16 cellular contexts compared by ENCODE assay signal in the genomic region with DNA sequence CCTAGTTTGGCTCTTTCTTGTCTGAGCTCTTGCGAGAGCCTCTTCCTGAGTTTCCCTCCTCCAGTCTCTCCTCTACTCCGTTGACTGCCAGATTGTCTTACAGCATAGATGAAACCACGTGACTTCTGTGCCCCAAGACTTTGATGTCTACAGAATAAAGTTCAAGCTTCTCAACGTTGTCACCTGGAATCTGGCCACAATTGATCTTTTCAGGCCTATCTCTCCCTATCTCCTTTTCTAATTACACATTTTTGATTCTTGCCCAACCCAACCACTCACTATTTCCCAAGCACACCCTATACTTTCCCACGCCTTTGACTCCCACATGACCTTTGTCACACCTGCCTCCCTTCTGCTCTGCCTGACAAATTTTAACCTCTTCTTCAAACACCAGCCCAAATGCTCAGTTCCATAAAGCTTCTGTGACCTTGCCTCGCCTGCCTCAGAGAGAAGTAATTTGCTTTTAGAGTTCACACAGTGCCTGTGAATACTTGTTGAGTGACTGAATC. TPM values are rescaled to one million over a fixed set of nuclear protein-coding genes. Genes with fewer than 3 reads are reported as not detected.
DNase-seq lines count a peak whose midpoint lies in the region; ATAC-seq and TF ChIP-seq lines count a peak whose summit lies in the region.
"Had no signal": no experiment of that assay in that cellular context is flagged by ENCODE, and none has a peak within 500 bp of the region (broad histone marks: within the 10 kb centered on the region; RNA-seq: fewer than 3 reads in every experiment).

No MANE protein-coding gene starts in this region.

- no peak for TF ChIP-seq EP300 in transverse colon (IDR thresholded peaks at IDR 0.05; ENCODE audit: low read depth)
- TF ChIP-seq EP300 in stomach (IDR thresholded peaks at IDR 0.05): no peak

- intact Hi-C loops in transverse colon (cut with DNase I; ENCODE audit: low total_unique reads): no loop called here
- intact Hi-C loops in stomach (cut with DNase I; ENCODE audit: low total_unique reads): no loop called here

- H3K4me3 ChIP-seq in duodenal mucosa (ENCODE audit: low read depth in 1 of 2, low read length in 2 of 2) (peak overlapping the region; percentile 25 to 43), liver (ENCODE audit: low read depth in 1 of 3, low read length in 3 of 3) (no peak overlapping the region), transverse colon (no peak overlapping the region), stomach (no peak overlapping the region)
- H3K4me3 ChIP-seq: PC-9, SK-N-MC had no signal

- TF ChIP-seq POLR2A in transverse colon (IDR thresholded peaks at IDR 0.05): no peak
- no peak for TF ChIP-seq POLR2A in stomach (IDR thresholded peaks at IDR 0.05)

- H3K9ac ChIP-seq in duodenal mucosa (ENCODE audit: low read depth in 1 of 2, low read length in 2 of 2) (no peak overlapping the region), liver (ENCODE audit: low read depth in 1 of 2, low read length in 2 of 2) (no peak overlapping the region)

- H3K9me3 ChIP-seq in duodenal mucosa (ENCODE audit: control insufficient read depth in 1 of 2, low read length in 2 of 2) (no peaks in the 10 kb centered on the region), liver (ENCODE audit: control insufficient read depth in 4 of 4, low read length in 3 of 4) (no peaks in the 10 kb centered on the region), transverse colon (no peaks in the 10 kb centered on the region), stomach (no peaks in the 10 kb centered on the region)

- WGBS in liver: 32% methylated on average over 6 of the region's 6 CpGs
- 45 to 52% methylated on average over 6 of the region's 6 CpGs for WGBS in transverse colon (ENCODE audit: low coverage in 1 of 2), 2 donors
- WGBS in stomach, 5 donors: 42 to 79% (median 49%) methylated on average over 6 of the region's 6 CpGs

- H3K36me3 ChIP-seq in duodenal mucosa (ENCODE audit: control insufficient read depth in 1 of 2, insufficient read depth in 2 of 2, low read length in 2 of 2): no peaks in the 10 kb centered on the region
- no peaks in the 10 kb centered on the region for H3K36me3 ChIP-seq in liver (ENCODE audit: control insufficient read depth in 4 of 4, insufficient read depth in 3 of 4, low read depth in 1 of 4, low read length in 3 of 4)
- no peaks in the 10 kb centered on the region for H3K36me3 ChIP-seq in transverse colon
- H3K36me3 ChIP-seq in stomach: no peaks in the 10 kb centered on the region

- no peak for TF ChIP-seq RAD21 in liver (IDR thresholded peaks at IDR 0.05)

- in situ Hi-C loops in transverse colon (cut with MboI; ENCODE audit: low pct_ligation_motif_present in 1 of 4, low pct_unique_long_range_greater_than_20kb in 1 of 4, low sequenced_read_pairs in 3 of 4): no loop called here

- H3K27me3 ChIP-seq in duodenal mucosa (ENCODE audit: control insufficient read depth in 1 of 2, insufficient read depth in 2 of 2, low read length in 2 of 2) (no peaks in the 10 kb centered on the region), liver (ENCODE audit: control insufficient read depth in 4 of 4, insufficient read depth in 4 of 4, low read length in 3 of 4) (no peaks in the 10 kb centered on the region), transverse colon (no peaks in the 10 kb centered on the region), stomach (no peaks in the 10 kb centered on the region)

- peaks cover 18 to 38% of the 10 kb centered on the region in 2 donors for H3K4me1 ChIP-seq in duodenal mucosa (ENCODE audit: control insufficient read depth in 1 of 2, insufficient read depth in 2 of 2, low read length in 2 of 2)
- H3K4me1 ChIP-seq in liver (ENCODE audit: control insufficient read depth in 4 of 4, insufficient read depth in 4 of 4, low read length in 3 of 4): peaks cover 0 to 8% (median 0%) of the 10 kb centered on the region in 4 donors
- peaks cover 0 to 25% (median 3%) of the 10 kb centered on the region in 4 donors for H3K4me1 ChIP-seq in transverse colon
- H3K4me1 ChIP-seq in stomach: no peaks in the 10 kb centered on the region

- TF ChIP-seq CTCF in liver (IDR thresholded peaks at IDR 0.05; ENCODE audit: low read depth, low read length, missing input control): no peak
- TF ChIP-seq CTCF in transverse colon (IDR thresholded peaks at IDR 0.05): no peak
- TF ChIP-seq CTCF in stomach (IDR thresholded peaks at IDR 0.05): no peak

- H3K27ac ChIP-seq in duodenal mucosa (ENCODE audit: low read depth, low read length): no peak overlapping the region
- no peak overlapping the region for H3K27ac ChIP-seq in liver (ENCODE audit: low read depth in 1 of 2, low read length in 2 of 2)
- H3K27ac ChIP-seq in transverse colon: peak overlapping the region in 2 of 4 donors; percentile 23 to 42
- H3K27ac ChIP-seq in stomach: no peak overlapping the region
- H3K27ac ChIP-seq: HL-60, PC-9, SK-N-MC had no signal

- no peak for ATAC-seq in HG03439 (IDR thresholded peaks at IDR 0.05; ENCODE audit: unreplicated experiment)
- ATAC-seq: CD8-positive, alpha-beta T cell had no signal

- DNase-seq in NCI-H2171 (lab: John Stamatoyannopoulos, UW) (peak; percentile 9), transverse colon (peak; percentile 33), SHP77 treated with DMSO at 0.1 percent for 48 hours (lab: John Stamatoyannopoulos, UW) (no peak), stomach (no peak)
- DNase-seq: CD8-positive, alpha-beta T cell; GF-D8; MM.1S; NCI-H1417; NCI-H1930; NCI-H526 treated with DMSO at 0.1 percent for 48 hours; PC-9 had no signal

TF ChIP-seq in liver, 16 proteins besides CTCF, POLR2A, EP300 and RAD21:
- TF ChIP-seq RXRA (IDR thresholded peaks at IDR 0.05) (peak; percentile 70 to 80), HNF4A (conservative IDR thresholded peaks at IDR 0.05) (peak; percentile 41 to 68), SP1 (IDR thresholded peaks at IDR 0.05) (peak; percentile 29), ATF3 (IDR thresholded peaks at IDR 0.05) (no peak), JUND (IDR thresholded peaks at IDR 0.05) (peak in 1 of 2 donors; percentile 16)

RNA-seq across cellular contexts. Expression of gene PMFBP1, which starts 52.4 kb away (rescaled TPM):
- total RNA-seq in liver: 1 to 10 TPM in 1 of 2 donors, under 1 TPM in 1; 0.17 to 1.4 TPM
- polyA plus RNA-seq in liver: under 1 TPM; 0.06 to 0.42 TPM
- 1 to 10 TPM in 3 of 4 donors, under 1 TPM in 1; 0.75 to 8.4 (median 4.2) TPM for total RNA-seq in transverse colon
- 1 to 10 TPM in 2 of 5 donors, under 1 TPM in 2, not detected in 1; 0.29 to 9.8 (median 1.2) TPM for total RNA-seq in stomach
- polyA plus RNA-seq in stomach: 1 to 10 TPM in 1 of 3 donors, under 1 TPM in 2; 0.65 to 1.1 (median 0.92) TPM

Comparison
In these comparisons a context has a peak if more than half of its experiments do, and no peak if none do; other contexts are left out.
1. DNase-seq: peak in NCI-H2171 (single experiment) and transverse colon (single experiment); none in SHP77 treated with DMSO at 0.1 percent for 48 hours (single experiment) and stomach (single experiment).
2. H3K4me3 ChIP-seq: peak in duodenal mucosa (2 of 2); none in liver (0 of 3), transverse colon (0 of 4) and stomach (0 of 4).